ENCODE assay signal across 14 cellular contexts in the genomic region with DNA sequence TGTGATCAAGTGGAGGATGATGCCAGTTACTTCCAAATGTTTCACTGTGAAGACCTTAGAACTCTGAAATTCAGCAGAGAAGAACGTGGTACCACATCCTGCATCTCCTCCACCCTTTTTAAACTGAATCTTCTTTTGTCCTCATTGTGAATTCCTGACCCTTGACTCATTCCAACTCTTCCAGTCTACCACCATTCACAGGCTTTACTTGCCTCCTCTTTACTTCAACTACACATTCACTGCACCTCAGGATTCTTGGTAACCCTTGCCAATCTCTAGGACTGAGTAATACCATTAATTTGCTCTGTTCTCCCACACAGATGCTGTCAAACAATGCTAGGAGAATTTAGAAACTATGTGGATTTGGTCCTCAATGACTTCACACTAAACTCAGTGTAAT. TPM values are rescaled to one million over a fixed set of nuclear protein-coding genes. Genes with fewer than 3 reads are reported as not detected.
DNase-seq lines count a peak whose midpoint lies in the region; ATAC-seq and TF ChIP-seq lines count a peak whose summit lies in the region.
"Had no signal": no experiment of that assay in that cellular context is flagged by ENCODE, and none has a peak within 500 bp of the region (broad histone marks: within the 10 kb centered on the region; RNA-seq: fewer than 3 reads in every experiment).

No MANE protein-coding gene starts in this region.

- no peaks in the 10 kb centered on the region for H3K4me1 ChIP-seq in breast epithelium
- peaks cover 0 to 16% of the 10 kb centered on the region in 2 experiments; a peak in 3 of 4 replicates for H3K4me1 ChIP-seq in SK-N-SH (ENCODE audit: control insufficient read depth in 1 of 2, insufficient read depth in 2 of 2, low read depth in 1 of 2, low read length in 1 of 2)

- H3K4me3 ChIP-seq in breast epithelium (no peak overlapping the region), SK-N-SH (ENCODE audit: low read depth in 2 of 2, low read length in 1 of 2) (no peak overlapping the region), fibroblast of pulmonary artery (replicated peaks; ENCODE audit: low read depth, low read length) (no peak overlapping the region)
- H3K4me3 ChIP-seq: gastrocnemius medialis, transverse colon had no signal

- H3K27ac Mint-ChIP-seq in MCF 10A (ENCODE audit: low read depth, unreplicated experiment), result no peak overlapping the region
- H3K27ac Mint-ChIP-seq: B cell had no signal

- H3K27ac ChIP-seq in breast epithelium, result no peak overlapping the region
- H3K27ac ChIP-seq in SK-N-SH (ENCODE audit: low read depth in 2 of 2, low read length in 1 of 2), result peak overlapping the region in 1 of 2 experiments; percentile 75; a peak in 2 of 4 replicates
- H3K27ac ChIP-seq: gastrocnemius medialis, transverse colon had no signal

- H3K9me3 ChIP-seq in breast epithelium (no peaks in the 10 kb centered on the region), SK-N-SH (no peaks in the 10 kb centered on the region)
- H3K9me3 ChIP-seq: gastrocnemius medialis, transverse colon had no signal

- no peak overlapping the region for H3K9ac ChIP-seq in SK-N-SH

- peak overlapping the region; percentile 20 for H3K4me2 ChIP-seq in SK-N-SH

- ATAC-seq in HG02642 (IDR thresholded peaks at IDR 0.05; ENCODE audit: poor library complexity, unreplicated experiment), result no peak
- ATAC-seq in HG03457 (IDR thresholded peaks at IDR 0.05; ENCODE audit: unreplicated experiment), result no peak
- ATAC-seq: gastrocnemius medialis had no signal

- H3K27me3 Mint-ChIP-seq in MCF 10A (ENCODE audit: insufficient read depth, unreplicated experiment), result no peaks in the 10 kb centered on the region
- H3K27me3 Mint-ChIP-seq: B cell had no signal

- peak; percentile 72 for DNase-seq in MCF 10A (ENCODE audit: unreplicated experiment)
- DNase-seq in breast epithelium (ENCODE audit: low spot score in 2 of 2), result no peak
- no peak for DNase-seq in SK-N-SH
- DNase-seq in fibroblast of pulmonary artery (ENCODE audit: low read depth), result peak; percentile 90
- peak; percentile 66 for DNase-seq in stromal cell of bone marrow (ENCODE audit: low read depth)
- no peak for DNase-seq in globus pallidus (ENCODE audit: low spot score)
- DNase-seq: activated naive CD4-positive, alpha-beta T cell; gastrocnemius medialis; NCI-H2171; stimulated activated CD4-positive, alpha-beta T cell treated with anti-CD3 and anti-CD28 coated beads, Interleukin-4, amount 100 ng/mL, for 4 hours; transverse colon had no signal

- peaks cover 25% of the 10 kb centered on the region for H3F3A ChIP-seq in SK-N-SH (replicated peaks; ENCODE audit: insufficient read depth)

- intact Hi-C loops in MCF 10A (cut with micrococcal nuclease) (no loop called here), breast epithelium (cut with DNase I; ENCODE audit: low total_unique reads) (no loop called here)

- TF ChIP-seq CTCF in MCF 10A (IDR thresholded peaks at IDR 0.05; ENCODE audit: unreplicated experiment) (no peak), breast epithelium (IDR thresholded peaks at IDR 0.05) (no peak), SK-N-SH (IDR thresholded peaks at IDR 0.05) (no peak), fibroblast of pulmonary artery (IDR thresholded peaks at IDR 0.05; ENCODE audit: low read length, missing control alignments) (no peak)

- no peak for TF ChIP-seq RAD21 in SK-N-SH (IDR thresholded peaks at IDR 0.05; ENCODE audit: low read length)

- H3K27me3 ChIP-seq in breast epithelium (no peaks in the 10 kb centered on the region), SK-N-SH (ENCODE audit: insufficient read depth) (no peaks in the 10 kb centered on the region)
- H3K27me3 ChIP-seq: gastrocnemius medialis, transverse colon had no signal

- BruUV-seq in MCF 10A (replicated peaks; lab: Mats Ljungman, UMichigan), result no TSS peak

- WGBS in SK-N-SH (ENCODE audit: low lambda C conversion rate), result 13% methylated on average over 1 of the region's 1 CpG

- H3K9me3 Mint-ChIP-seq in MCF 10A (ENCODE audit: unreplicated experiment), result no peaks in the 10 kb centered on the region

- H3K36me3 ChIP-seq in breast epithelium (no peaks in the 10 kb centered on the region), SK-N-SH (replicated peaks in 1 of 2; ENCODE audit: control insufficient read depth in 1 of 2, insufficient read depth in 2 of 2, low read length in 1 of 2) (peaks cover 0 to 4% of the 10 kb centered on the region in 2 experiments)
- H3K36me3 ChIP-seq: gastrocnemius medialis, transverse colon had no signal

- H3K36me3 Mint-ChIP-seq in MCF 10A (ENCODE audit: insufficient read depth, unreplicated experiment), result peaks cover 7% of the 10 kb centered on the region

- TF ChIP-seq EP300 in SK-N-SH (IDR thresholded peaks at IDR 0.05; ENCODE audit: borderline replicate concordance in 1 of 2, low read depth in 1 of 2, low read length in 1 of 2), result peak in 1 of 2 experiments; percentile 71; a peak in 2 of 4 replicates

- peaks cover 36% of the 10 kb centered on the region for H4K20me1 ChIP-seq in SK-N-SH (ENCODE audit: insufficient read depth)

- H3K9me2 ChIP-seq in SK-N-SH, result no peaks in the 10 kb centered on the region

- POLR2A ChIA-PET in MCF 10A (lab: Yijun Ruan, JAX), result no interaction called here
- POLR2A ChIA-PET in SK-N-SH (lab: Yijun Ruan, JAX), result no interaction called here

- no peak overlapping the region for H3K4me3 Mint-ChIP-seq in MCF 10A (ENCODE audit: unreplicated experiment)
- H3K4me3 Mint-ChIP-seq: B cell had no signal

- no peak overlapping the region for H2AFZ ChIP-seq in SK-N-SH (ENCODE audit: low read depth)

- peaks cover 38% of the 10 kb centered on the region for H3K4me1 Mint-ChIP-seq in MCF 10A (ENCODE audit: insufficient read depth, unreplicated experiment)

- TF ChIP-seq POLR2A in breast epithelium (IDR thresholded peaks at IDR 0.05), result no peak

- H3K79me2 ChIP-seq in SK-N-SH (ENCODE audit: insufficient read depth), result peaks cover 94% of the 10 kb centered on the region

- CTCF ChIA-PET in MCF 10A (lab: Yijun Ruan, JAX) (interaction anchor here (0.7 kb wide), 1 partner anchor 212 kb away, joined by 3 read pairs; no protein-coding TSS in a partner anchor), SK-N-SH (lab: Yijun Ruan, JAX) (no interaction called here)

TF ChIP-seq in SK-N-SH, 30 proteins besides CTCF, POLR2A, EP300 and RAD21 (continues in another document):
- no peak for TF ChIP-seq NRF1 (IDR thresholded peaks at IDR 0.05; ENCODE audit: low read depth, low read length)
- TF ChIP-seq, protein P1, sequence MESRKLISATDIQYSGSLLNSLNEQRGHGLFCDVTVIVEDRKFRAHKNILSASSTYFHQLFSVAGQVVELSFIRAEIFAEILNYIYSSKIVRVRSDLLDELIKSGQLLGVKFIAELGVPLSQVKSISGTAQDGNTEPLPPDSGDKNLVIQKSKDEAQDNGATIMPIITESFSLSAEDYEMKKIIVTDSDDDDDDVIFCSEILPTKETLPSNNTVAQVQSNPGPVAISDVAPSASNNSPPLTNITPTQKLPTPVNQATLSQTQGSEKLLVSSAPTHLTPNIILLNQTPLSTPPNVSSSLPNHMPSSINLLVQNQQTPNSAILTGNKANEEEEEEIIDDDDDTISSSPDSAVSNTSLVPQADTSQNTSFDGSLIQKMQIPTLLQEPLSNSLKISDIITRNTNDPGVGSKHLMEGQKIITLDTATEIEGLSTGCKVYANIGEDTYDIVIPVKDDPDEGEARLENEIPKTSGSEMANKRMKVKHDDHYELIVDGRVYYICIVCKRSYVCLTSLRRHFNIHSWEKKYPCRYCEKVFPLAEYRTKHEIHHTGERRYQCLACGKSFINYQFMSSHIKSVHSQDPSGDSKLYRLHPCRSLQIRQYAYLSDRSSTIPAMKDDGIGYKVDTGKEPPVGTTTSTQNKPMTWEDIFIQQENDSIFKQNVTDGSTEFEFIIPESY (IDR thresholded peaks at IDR 0.05; ENCODE audit: borderline replicate concordance, low read depth), result peak; percentile 21; the same call in 1 of the 2 replicates
- TF ChIP-seq MEF2A (IDR thresholded peaks at IDR 0.05; ENCODE audit: borderline replicate concordance, low read depth), result no peak
- TF ChIP-seq MXI1 (IDR thresholded peaks at IDR 0.05; ENCODE audit: low read depth, low read length), result no peak
- no peak for TF ChIP-seq SIN3A (IDR thresholded peaks at IDR 0.05; ENCODE audit: borderline replicate concordance, low read depth, low read length)
- TF ChIP-seq FOXJ3 (CRISPR knock-in tag; IDR thresholded peaks at IDR 0.05), result no peak
- peak; percentile 87 for TF ChIP-seq FOSL2 (IDR thresholded peaks at IDR 0.05; ENCODE audit: borderline replicate concordance, low read depth)
- peak; percentile 36; the same call in 1 of the 2 replicates for TF ChIP-seq YY1 (IDR thresholded peaks at IDR 0.05; ENCODE audit: low read depth)
- TF ChIP-seq NFIC (IDR thresholded peaks at IDR 0.05; ENCODE audit: borderline replicate concordance), result peak; percentile 77
- TF ChIP-seq RFX5 (IDR thresholded peaks at IDR 0.05; ENCODE audit: low read length), result no peak
- no peak for TF ChIP-seq CHD2 (IDR thresholded peaks at IDR 0.05; ENCODE audit: low read length, partially characterized antibody)
- no peak for TF ChIP-seq EZH2phosphoT487 (IDR thresholded peaks at IDR 0.05; ENCODE audit: borderline replicate concordance, low read depth)
- no peak for TF ChIP-seq GATA2 (CRISPR knock-in tag; IDR thresholded peaks at IDR 0.05)
- TF ChIP-seq, protein P2, sequence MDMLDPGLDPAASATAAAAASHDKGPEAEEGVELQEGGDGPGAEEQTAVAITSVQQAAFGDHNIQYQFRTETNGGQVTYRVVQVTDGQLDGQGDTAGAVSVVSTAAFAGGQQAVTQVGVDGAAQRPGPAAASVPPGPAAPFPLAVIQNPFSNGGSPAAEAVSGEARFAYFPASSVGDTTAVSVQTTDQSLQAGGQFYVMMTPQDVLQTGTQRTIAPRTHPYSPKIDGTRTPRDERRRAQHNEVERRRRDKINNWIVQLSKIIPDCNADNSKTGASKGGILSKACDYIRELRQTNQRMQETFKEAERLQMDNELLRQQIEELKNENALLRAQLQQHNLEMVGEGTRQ (IDR thresholded peaks at IDR 0.05; ENCODE audit: borderline replicate concordance, low read depth, low read length), result no peak
- TF ChIP-seq POLR2AphosphoS5 (IDR thresholded peaks at IDR 0.05; ENCODE audit: low read depth, low read length), result peak; percentile 56; the same call in 1 of the 2 replicates
- TF ChIP-seq RCOR1 (IDR thresholded peaks at IDR 0.05; ENCODE audit: low read length), result no peak
- TF ChIP-seq ELF1 (IDR thresholded peaks at IDR 0.05), result 0 out of 2 replicates have a peak, but pooled peaks have one; percentile 9
- TF ChIP-seq GABPA (IDR thresholded peaks at IDR 0.05; ENCODE audit: low read depth), result no peak
- TF ChIP-seq TAF1 (IDR thresholded peaks at IDR 0.05; ENCODE audit: borderline replicate concordance, low read depth, low read length), result no peak

RNA-seq across cellular contexts. Expression of a gene that starts 37.3 kb away (rescaled TPM):
- total RNA-seq in MCF 10A (2022) (67.6 and 78.0 TPM in 2 replicates), breast epithelium (100 to 1,000 TPM in 2 of 3 donors, 10 to 100 TPM in 1; 64.8 to 137 (median 134) TPM)
- 26.0 and 39.0 TPM in 2 replicates for polyA plus RNA-seq in SK-N-SH (2012; rRNA removed)
- polyA plus RNA-seq in SK-N-SH (2012; cell fraction: cytosol; rRNA removed), result 31.0 and 40.0 TPM in 2 replicates
- polyA plus RNA-seq in SK-N-SH (2012; cell fraction: nucleus; rRNA removed), result 38.3 and 80.8 TPM in 2 replicates

Comparison
In these comparisons a context has a peak if more than half of its experiments do, and no peak if none do; other contexts are left out.
1. DNase-seq: peak in MCF 10A (single experiment), fibroblast of pulmonary artery (single experiment) and stromal cell of bone marrow (single experiment); none in breast epithelium (0 of 2), SK-N-SH (single experiment) and globus pallidus (single experiment).